8 cellular contexts compared by ENCODE assay signal in the genomic region with DNA sequence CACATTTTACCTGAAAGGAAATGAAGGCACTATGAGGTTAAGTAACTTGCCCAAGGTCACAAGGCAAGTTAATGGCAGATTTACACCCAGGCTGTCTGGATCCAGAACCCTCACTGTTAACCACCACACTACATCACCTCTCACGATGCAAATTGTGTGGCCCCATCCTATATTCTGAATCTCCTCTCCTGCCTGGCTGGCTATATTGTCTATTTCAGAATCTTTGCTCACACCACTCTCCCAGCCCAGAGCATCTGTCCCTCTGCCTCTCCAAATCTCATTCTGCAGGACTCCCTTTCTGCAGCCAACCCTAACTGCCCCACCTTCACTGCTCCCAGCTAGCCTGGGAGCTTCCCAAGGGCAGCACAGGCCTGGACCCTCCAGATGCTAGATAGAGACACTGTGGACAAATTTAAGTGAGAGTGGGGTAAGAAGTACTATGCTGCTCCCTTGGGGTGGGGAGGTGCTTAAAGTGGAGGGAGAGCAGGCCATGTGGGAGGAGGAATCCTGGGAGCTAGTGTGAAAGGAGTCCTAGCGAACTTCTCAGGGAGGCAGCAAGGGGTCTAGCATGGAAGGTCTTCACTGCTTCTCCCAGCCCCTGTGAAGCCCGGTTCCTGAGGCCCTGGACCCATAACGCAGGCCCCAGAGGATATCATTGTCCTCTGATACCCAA. TPM values are rescaled to one million over a fixed set of nuclear protein-coding genes. Genes with fewer than 3 reads are reported as not detected.
A peak's percentile ranks its signal among the peaks of the same experiment; 100 is the strongest.
DNase-seq lines count a peak whose midpoint lies in the region; ATAC-seq, FAIRE-seq and TF ChIP-seq lines count a peak whose summit lies in the region.

No MANE protein-coding gene starts in this region.

- ATAC-seq in CD4-positive, alpha-beta T cell (ENCODE audit: poor library complexity) = no peak
- ATAC-seq in GM21576 (IDR thresholded peaks at IDR 0.05; ENCODE audit: unreplicated experiment) = no peak

- no peak for TF ChIP-seq EP300 in stomach (IDR thresholded peaks at IDR 0.05)

- peak overlapping the region; percentile 97 for H3K9ac ChIP-seq in iPS-20b (ENCODE audit: low read depth, low read length)

- no peaks in the 10 kb centered on the region for H3K9me3 Mint-ChIP-seq in CD4-positive, alpha-beta T cell
- no peaks in the 10 kb centered on the region for H3K9me3 Mint-ChIP-seq in IgD-negative memory B cell

- TF ChIP-seq CTCF in CD4-positive, alpha-beta T cell (IDR thresholded peaks at IDR 0.05) = no peak
- TF ChIP-seq CTCF in adrenal gland (IDR thresholded peaks at IDR 0.05) (no peak), stomach (IDR thresholded peaks at IDR 0.05) (no peak)

- intact Hi-C loops in CD4-positive, alpha-beta T cell (cut with DNase I, micrococcal nuclease) = loop anchor here (1.0 to 5.0 kb wide), 5 partner anchors 10 to 71 kb away; a partner anchor contains a TSS
- intact Hi-C loops in adrenal gland (cut with DNase I) = no loop called here
- intact Hi-C loops in stomach (cut with DNase I; ENCODE audit: low total_unique reads) = no loop called here

- no peak for TF ChIP-seq POLR2A in adrenal gland (IDR thresholded peaks at IDR 0.05)
- no peak for TF ChIP-seq POLR2A in stomach (IDR thresholded peaks at IDR 0.05)
- no peak for TF ChIP-seq POLR2A in GM12892 (IDR thresholded peaks at IDR 0.05; ENCODE audit: low read depth, low read length)

- FAIRE-seq in GM12892 (lab: Jason Lieb, UNC) = no peak

- H3K4me1 ChIP-seq in adrenal gland (replicated peaks in 1 of 2) (peaks cover 8 to 19% of the 10 kb centered on the region in 2 donors), iPS-20b (ENCODE audit: insufficient read depth, low read length) (peaks cover 11% of the 10 kb centered on the region), stomach (peaks cover 5 to 47% (median 24%) of the 10 kb centered on the region in 4 donors)

- DNase-seq in CD4-positive, alpha-beta T cell = no peak
- no peak for DNase-seq in adrenal gland
- DNase-seq in stomach = no peak
- DNase-seq in stimulated activated naive CD4-positive, alpha-beta T cell treated with Interleukin-2 at 50 U/mL for 16 hours (lab: John Stamatoyannopoulos, UW) = no peak
- DNase-seq in GM12892 (ENCODE audit: insufficient read length) = no peak

- no peaks in the 10 kb centered on the region for H3K27me3 ChIP-seq in CD4-positive, alpha-beta T cell (ENCODE audit: control insufficient read depth, insufficient read depth, low read length)
- no peaks in the 10 kb centered on the region for H3K27me3 ChIP-seq in adrenal gland
- peaks cover 40% of the 10 kb centered on the region for H3K27me3 ChIP-seq in iPS-20b (ENCODE audit: insufficient read depth, low read length)
- peaks cover 0 to 32% (median 3%) of the 10 kb centered on the region in 3 donors for H3K27me3 ChIP-seq in stomach

- peak overlapping the region in 3 of 4 donors; percentile 57 to 74 (median 66) for H3K4me3 ChIP-seq in adrenal gland
- H3K4me3 ChIP-seq in iPS-20b (ENCODE audit: low read length) = peak overlapping the region; percentile 98
- peak overlapping the region; percentile 78 to 90 (median 84) for H3K4me3 ChIP-seq in stomach

- WGBS in adrenal gland, 4 donors = 8 to 15% (median 9%) methylated on average over 4 of the region's 4 CpGs
- 17 to 25% (median 19%) methylated on average over 4 of the region's 4 CpGs for WGBS in stomach, 5 donors

- H3K27me3 Mint-ChIP-seq in CD4-positive, alpha-beta T cell = no peaks in the 10 kb centered on the region
- H3K27me3 Mint-ChIP-seq in IgD-negative memory B cell = peaks cover 2% of the 10 kb centered on the region

- CTCF ChIA-PET in CD4-positive, alpha-beta T cell (lab: Charles Lee) = interaction anchor here (1.1 to 2.2 kb wide), 6 partner anchors 10 to 201 kb away, joined by 3 to 10 read pairs (median 3); a partner anchor contains a TSS

- POLR2A ChIA-PET in CD4-positive, alpha-beta T cell (lab: Charles Lee) = interaction anchor here (1.0 to 5.9 kb wide), 7 partner anchors 10 to 283 kb away, joined by 3 to 131 read pairs (median 17); a partner anchor contains a TSS

- H3K36me3 ChIP-seq in adrenal gland (replicated peaks in 1 of 2) (no peaks in the 10 kb centered on the region), iPS-20b (ENCODE audit: insufficient read depth, low read depth, low read length) (no peaks in the 10 kb centered on the region), stomach (peaks cover 0 to 5% (median 0%) of the 10 kb centered on the region in 4 donors)

- H3K36me3 Mint-ChIP-seq in CD4-positive, alpha-beta T cell (ENCODE audit: low read depth) = peaks cover 10% of the 10 kb centered on the region
- no peaks in the 10 kb centered on the region for H3K36me3 Mint-ChIP-seq in IgD-negative memory B cell

- no peaks in the 10 kb centered on the region for H3K9me3 ChIP-seq in CD4-positive, alpha-beta T cell (ENCODE audit: control insufficient read depth, low read length)
- H3K9me3 ChIP-seq in adrenal gland (replicated peaks in 1 of 3) = no peaks in the 10 kb centered on the region
- no peaks in the 10 kb centered on the region for H3K9me3 ChIP-seq in iPS-20b (ENCODE audit: insufficient read depth, low read depth, low read length)
- H3K9me3 ChIP-seq in stomach = no peaks in the 10 kb centered on the region

- H3K4me1 Mint-ChIP-seq in CD4-positive, alpha-beta T cell (ENCODE audit: low read depth) = peaks cover 54% of the 10 kb centered on the region
- peaks cover 6 to 19% (median 14%) of the 10 kb centered on the region in 3 donors for H3K4me1 Mint-ChIP-seq in IgD-negative memory B cell

- peak overlapping the region; percentile 37 for H3K27ac ChIP-seq in CD4-positive, alpha-beta T cell (ENCODE audit: low read depth, low read length)
- peak overlapping the region in 3 of 5 donors; percentile 65 to 81 (median 77) for H3K27ac ChIP-seq in adrenal gland
- H3K27ac ChIP-seq in iPS-20b (ENCODE audit: low read length) = peak overlapping the region; percentile 76
- peak overlapping the region; percentile 75 to 90 (median 85) for H3K27ac ChIP-seq in stomach

- H3K27ac Mint-ChIP-seq in CD4-positive, alpha-beta T cell = peak overlapping the region; percentile 92
- peak overlapping the region in 2 of 3 donors; percentile 69 to 86 for H3K27ac Mint-ChIP-seq in IgD-negative memory B cell

- peak overlapping the region; percentile 95 for H3K4me3 Mint-ChIP-seq in CD4-positive, alpha-beta T cell
- peak overlapping the region; percentile 93 to 98 (median 96) for H3K4me3 Mint-ChIP-seq in IgD-negative memory B cell

RNA-seq across cellular contexts. Expression of a gene that starts 0.8 kb away (rescaled TPM):
- 10 to 100 TPM; 25.5 to 25.6 TPM for total RNA-seq in CD4-positive, alpha-beta T cell
- polyA plus RNA-seq in IgD-negative memory B cell = 51.8 TPM
- 100 to 1,000 TPM in 1 of 8 donors, 10 to 100 TPM in 7; 76.9 to 115 (median 87.0) TPM for total RNA-seq in adrenal gland
- polyA plus RNA-seq in adrenal gland = 10 to 100 TPM; 71.4 to 75.3 (median 73.1) TPM
- total RNA-seq in stomach = 100 to 1,000 TPM in 1 of 5 donors, 10 to 100 TPM in 4; 15.9 to 145 (median 31.8) TPM
- polyA plus RNA-seq in stomach = 10 to 100 TPM; 48.6 to 59.2 (median 49.2) TPM
- 66.9 TPM for polyA plus RNA-seq in GM12892 (2012; ENCODE audit: missing spikeins)

RNA-seq across cellular contexts. Expression of a gene that starts 11.0 kb away (rescaled TPM):
- total RNA-seq in CD4-positive, alpha-beta T cell = 10 to 100 TPM; 10.2 to 10.4 TPM
- polyA plus RNA-seq in IgD-negative memory B cell (40.5 TPM), adrenal gland (10 to 100 TPM in 2 of 3 donors, 1 to 10 TPM in 1; 2.1 to 26.1 (median 25.5) TPM), stomach (10 to 100 TPM; 19.2 to 21.4 (median 20.4) TPM)
- total RNA-seq in adrenal gland (10 to 100 TPM; 21.6 to 61.9 (median 33.9) TPM), stomach (100 to 1,000 TPM in 1 of 5 donors, 10 to 100 TPM in 2, 1 to 10 TPM in 2; 3.5 to 315 (median 15.6) TPM)
- 0.66 TPM for polyA plus RNA-seq in GM12892 (2012; ENCODE audit: missing spikeins)

RNA-seq across cellular contexts. Expression of a gene that starts 13.0 kb away (rescaled TPM):
- 10 to 100 TPM; 16.7 to 17.8 TPM for total RNA-seq in CD4-positive, alpha-beta T cell
- 2.8 TPM for polyA plus RNA-seq in IgD-negative memory B cell
- total RNA-seq in adrenal gland = 10 to 100 TPM in 1 of 8 donors, 1 to 10 TPM in 5, under 1 TPM in 1, not detected in 1; 0.54 to 10.6 (median 6.0) TPM
- 10 to 100 TPM in 2 of 3 donors, 1 to 10 TPM in 1; 3.4 to 43.7 (median 10.4) TPM for polyA plus RNA-seq in adrenal gland
- total RNA-seq in stomach = 10 to 100 TPM; 24.5 to 74.7 (median 24.6) TPM
- polyA plus RNA-seq in stomach = 10 to 100 TPM in 1 of 3 donors, 1 to 10 TPM in 2; 2.2 to 10.4 (median 2.3) TPM
- 2.0 TPM for polyA plus RNA-seq in GM12892 (2012; ENCODE audit: missing spikeins)

RNA-seq across cellular contexts. Expression of a gene that starts 19.8 kb away (rescaled TPM):
- total RNA-seq in CD4-positive, alpha-beta T cell = under 1 TPM; 0.16 to 0.28 TPM
- polyA plus RNA-seq in IgD-negative memory B cell (0.70 TPM), adrenal gland (under 1 TPM in 2 of 3 donors, not detected in 1; 0.24 TPM), stomach (under 1 TPM; 0.46 to 0.62 (median 0.53) TPM)
- total RNA-seq in adrenal gland (under 1 TPM in 3 of 8 donors, not detected in 5; 0.14 to 0.28 (median 0.18) TPM), stomach (1 to 10 TPM in 1 of 5 donors, not detected in 4; 8.0 TPM)
- 0.30 TPM for polyA plus RNA-seq in GM12892 (2012; ENCODE audit: missing spikeins)

RNA-seq across cellular contexts. Expression of a gene that starts 36.1 kb away (rescaled TPM):
- 100 to 1,000 TPM; 240 to 256 TPM for total RNA-seq in CD4-positive, alpha-beta T cell
- polyA plus RNA-seq in IgD-negative memory B cell = 42.8 TPM
- 10 to 100 TPM; 14.3 to 73.2 (median 29.6) TPM for total RNA-seq in adrenal gland
- polyA plus RNA-seq in adrenal gland = 10 to 100 TPM; 17.3 to 92.6 (median 85.8) TPM
- 10 to 100 TPM in 4 of 5 donors, 1 to 10 TPM in 1; 9.7 to 84.0 (median 26.7) TPM for total RNA-seq in stomach
- polyA plus RNA-seq in stomach = 10 to 100 TPM; 19.2 to 25.6 (median 20.0) TPM
- polyA plus RNA-seq in GM12892 (2012; ENCODE audit: missing spikeins) = 120 TPM

Comparison
In these comparisons a context has a peak if more than half of its experiments do, and no peak if none do; other contexts are left out.
1. intact Hi-C loops: an anchor here in CD4-positive, alpha-beta T cell (1.0 to 5.0 kb wide); none called in adrenal gland and stomach.